Comparison of ENCODE assay signal across 29 cellular contexts in the genomic region with DNA sequence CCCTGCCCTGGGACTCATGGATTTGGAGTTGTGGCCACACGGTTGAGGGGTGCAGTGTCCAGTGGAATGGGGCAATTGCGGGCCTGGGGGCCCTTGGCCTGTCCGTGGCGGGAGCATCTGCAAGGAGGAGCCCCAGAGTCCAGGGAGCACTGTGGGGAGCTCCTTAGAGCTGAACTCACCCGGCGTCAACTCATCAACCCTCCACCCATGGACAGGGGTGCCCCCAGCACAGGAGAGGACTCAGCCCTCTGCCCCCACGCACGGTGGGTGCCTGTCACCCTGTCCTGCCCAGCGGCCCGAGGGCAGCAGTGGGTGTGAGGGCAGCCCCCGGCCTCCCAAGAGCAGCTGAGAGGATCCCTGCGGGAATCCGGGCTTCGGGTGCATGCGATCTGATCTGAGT. TPM values are rescaled to one million over a fixed set of nuclear protein-coding genes. Genes with fewer than 3 reads are reported as not detected.
DNase-seq lines count a peak whose midpoint lies in the region; ATAC-seq, FAIRE-seq and TF ChIP-seq lines count a peak whose summit lies in the region.
"Had no signal": no experiment of that assay in that cellular context is flagged by ENCODE, and none has a peak within 500 bp of the region (broad histone marks: within the 10 kb centered on the region; RNA-seq: fewer than 3 reads in every experiment).

No MANE protein-coding gene starts in this region.

- TF ChIP-seq RAD21 in K562 (CRISPR knock-in tag; conservative IDR thresholded peaks at IDR 0.05 in 1 of 2, IDR thresholded peaks at IDR 0.05 in 1 of 2) = no peak

- no peak for DNase-seq in stimulated activated naive CD8-positive, alpha-beta T cell treated with anti-CD3 and anti-CD28 coated beads, Interleukin-15, amount 100 ng/mL, for 72 hours
- no peak for DNase-seq in stimulated activated naive CD8-positive, alpha-beta T cell treated with anti-CD3 and anti-CD28 coated beads, Interleukin-15, Interleukin-2, amounts not matched to agents 100 U/mL and 50 U/mL, for 24 hours
- no peak for DNase-seq in K562 (ENCODE audit: extremely low read depth in 1 of 4, low spot score in 3 of 4)
- no peak for DNase-seq in SW480 (ENCODE audit: low spot score)
- DNase-seq: 8988T; BE2C; C1 segment of cervical spinal cord; CD4-positive, CD25-positive, alpha-beta regulatory T cell; CD8-positive, alpha-beta memory T cell; COR-L47; DMS 273 treated with DMSO at 0.1 percent for 48 hours; DMS153; DMS53; DMS79; DND-41; EL; GDM1 had no signal

- CTCF ChIA-PET in K562 (lab: Yijun Ruan, JAX; ENCODE audit: low intra/inter-chr PET ratio) = interaction anchor here (0.6 kb wide), 1 partner anchor 57 kb away, joined by 3 read pairs; no protein-coding TSS in a partner anchor

- POLR2A ChIA-PET in K562 (lab: Yijun Ruan, JAX) = no interaction called here

- H3K9ac ChIP-seq in K562 (ENCODE audit: insufficient read depth in 1 of 2, low read depth in 2 of 2, low read length in 2 of 2) = no peak overlapping the region
- H3K9ac ChIP-seq: BLaER1 had no signal

- H3K4me3 Mint-ChIP-seq in stimulated activated naive CD8-positive, alpha-beta T cell treated with anti-CD3 and anti-CD28 coated beads, Interleukin-15, amount 100 ng/mL, for 72 hours = no peak overlapping the region
- H3K4me3 Mint-ChIP-seq: CD14-positive monocyte; CD4-positive, alpha-beta memory T cell; CD4-positive, CD25-positive, alpha-beta regulatory T cell; CD8-positive, alpha-beta memory T cell had no signal

- in situ Hi-C loops in K562 (cut with MboI) = no loop called here

- H3K4me1 Mint-ChIP-seq in stimulated activated naive CD8-positive, alpha-beta T cell treated with anti-CD3 and anti-CD28 coated beads, Interleukin-15, amount 100 ng/mL, for 72 hours = peaks cover 19% of the 10 kb centered on the region
- H3K4me1 Mint-ChIP-seq: CD14-positive monocyte had no signal

- no peak overlapping the region for H3K4me3 ChIP-seq in K562
- H3K4me3 ChIP-seq: BLaER1, GM12878 had no signal

- WGBS in K562 (ENCODE audit: insufficient coverage, low coverage, missing lambda C conversion rate) = 3% methylated on average over 14 of the region's 15 CpGs

- no TSS peak for BruUV-seq in K562 (replicated peaks; lab: Mats Ljungman, UMichigan)

- peaks cover 2% of the 10 kb centered on the region for H3K9me1 ChIP-seq in K562 (ENCODE audit: control insufficient read depth, insufficient read depth, low read length)

- peaks cover 47 to 79% of the 10 kb centered on the region in 2 experiments; a peak in 4 of 5 replicates for H3K27me3 ChIP-seq in K562 (ENCODE audit: control insufficient read depth in 2 of 2, insufficient read depth in 2 of 2, low read length in 2 of 2)
- H3K27me3 ChIP-seq: BE2C, BLaER1 had no signal

- ATAC-seq in stimulated activated naive CD8-positive, alpha-beta T cell treated with anti-CD3 and anti-CD28 coated beads, Interleukin-15, amount 100 ng/mL, for 72 hours = peak; percentile 36
- ATAC-seq in stimulated activated naive CD8-positive, alpha-beta T cell treated with anti-CD3 and anti-CD28 coated beads, Interleukin-15, Interleukin-2, amounts not matched to agents 100 U/mL and 50 U/mL, for 24 hours = no peak
- no peak for ATAC-seq in K562
- no peak for ATAC-seq in esophagus mucosa
- ATAC-seq: GM12878 had no signal

- FAIRE-seq in K562 (lab: Jason Lieb, UNC) = no peak
- FAIRE-seq: A204.1, GM12878, GM12892, GM18507 had no signal

- intact Hi-C loops in K562 (cut with micrococcal nuclease) = no loop called here

- H3K36me3 ChIP-seq in K562 (ENCODE audit: control insufficient read depth, insufficient read depth, low read length) = no peaks in the 10 kb centered on the region
- H3K36me3 ChIP-seq: BE2C, BLaER1 had no signal

- H3K4me2 ChIP-seq in K562 (ENCODE audit: insufficient read depth, low read length) = no peak overlapping the region
- H3K4me2 ChIP-seq: BLaER1 had no signal

- no peak for TF ChIP-seq POLR2A in K562 (conservative IDR thresholded peaks at IDR 0.05)

- peaks cover 0 to 14% of the 10 kb centered on the region in 2 experiments; a peak in 1 of 5 replicates for H3K4me1 ChIP-seq in K562 (replicated peaks in 1 of 2; ENCODE audit: control insufficient read depth in 2 of 2, insufficient read depth in 2 of 2, low read length in 2 of 2)
- H3K4me1 ChIP-seq: BE2C had no signal

- no peak overlapping the region for H3K27ac Mint-ChIP-seq in stimulated activated naive CD8-positive, alpha-beta T cell treated with anti-CD3 and anti-CD28 coated beads, Interleukin-15, amount 100 ng/mL, for 72 hours
- H3K27ac Mint-ChIP-seq: CD14-positive monocyte; CD4-positive, alpha-beta memory T cell had no signal

- H3K27ac ChIP-seq in K562 (ENCODE audit: extremely low read depth, low read depth, low read length) = no peak overlapping the region
- H3K27ac ChIP-seq: BLaER1 had no signal

- no peaks in the 10 kb centered on the region; the same call in 1 of the 2 replicates for H3K9me3 ChIP-seq in K562 (replicated peaks; ENCODE audit: control insufficient read depth, insufficient read depth, low read depth, low read length)
- H3K9me3 ChIP-seq: BE2C, BLaER1 had no signal

- H4K20me1 ChIP-seq in K562 (replicated peaks; ENCODE audit: control insufficient read depth, insufficient read depth, low read length) = peaks cover 10% of the 10 kb centered on the region; the same call in 1 of the 2 replicates
- H4K20me1 ChIP-seq: BLaER1 had no signal

- TF ChIP-seq EP300 in K562 (IDR thresholded peaks at IDR 0.05; ENCODE audit: low read length) = no peak

- no peaks in the 10 kb centered on the region for H3K9me3 Mint-ChIP-seq in stimulated activated naive CD8-positive, alpha-beta T cell treated with anti-CD3 and anti-CD28 coated beads, Interleukin-15, amount 100 ng/mL, for 72 hours
- H3K9me3 Mint-ChIP-seq: CD4-positive, alpha-beta memory T cell; CD8-positive, alpha-beta memory T cell had no signal

- no peaks in the 10 kb centered on the region for H3K79me2 ChIP-seq in K562 (ENCODE audit: control insufficient read depth, insufficient read depth, low read length)

- H2AFZ ChIP-seq in K562 (ENCODE audit: low read depth, low read length) = no peak overlapping the region

- TF ChIP-seq CTCF in K562 (IDR thresholded peaks at IDR 0.05 in 2 of 3, conservative IDR thresholded peaks at IDR 0.05 in 1 of 3; ENCODE audit: insufficient read depth in 2 of 3, low read depth in 1 of 3, low read length in 3 of 3) = no peak

- H3K27me3 Mint-ChIP-seq in stimulated activated naive CD8-positive, alpha-beta T cell treated with anti-CD3 and anti-CD28 coated beads, Interleukin-15, amount 100 ng/mL, for 72 hours = peaks cover 29% of the 10 kb centered on the region

TF ChIP-seq in K562, 482 proteins besides CTCF, POLR2A, EP300 and RAD21:
- TF ChIP-seq ZNF263 (CRISPR knock-in tag; IDR thresholded peaks at IDR 0.05; ENCODE audit: borderline replicate concordance) = peak; percentile 73
- TF ChIP-seq, protein P1, sequence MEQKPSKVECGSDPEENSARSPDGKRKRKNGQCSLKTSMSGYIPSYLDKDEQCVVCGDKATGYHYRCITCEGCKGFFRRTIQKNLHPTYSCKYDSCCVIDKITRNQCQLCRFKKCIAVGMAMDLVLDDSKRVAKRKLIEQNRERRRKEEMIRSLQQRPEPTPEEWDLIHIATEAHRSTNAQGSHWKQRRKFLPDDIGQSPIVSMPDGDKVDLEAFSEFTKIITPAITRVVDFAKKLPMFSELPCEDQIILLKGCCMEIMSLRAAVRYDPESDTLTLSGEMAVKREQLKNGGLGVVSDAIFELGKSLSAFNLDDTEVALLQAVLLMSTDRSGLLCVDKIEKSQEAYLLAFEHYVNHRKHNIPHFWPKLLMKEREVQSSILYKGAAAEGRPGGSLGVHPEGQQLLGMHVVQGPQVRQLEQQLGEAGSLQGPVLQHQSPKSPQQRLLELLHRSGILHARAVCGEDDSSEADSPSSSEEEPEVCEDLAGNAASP (IDR thresholded peaks at IDR 0.05) = no peak
TF ChIP-seq in K562: peak in this region for 1.

RNA-seq across cellular contexts. Expression of a gene that starts 0.6 kb away (rescaled TPM):
- total RNA-seq in K562 (2011; cell fraction: chromatin; rRNA removed; ENCODE audit: low replicate concordance) = not detected in 2 replicates
- not detected in 2 replicates for total RNA-seq in K562 (2011; cell fraction: nucleolus; rRNA removed)
- not detected in 2 replicates for total RNA-seq in K562 (2011; cell fraction: nucleoplasm; rRNA removed)
- total RNA-seq in K562 (2014; rRNA removed) (not detected in 2 replicates), K562 (2014; rRNA removed; fragmentation: Illumina TruSeq; extraction: Trizol) (not detected in 2 replicates), K562 (2015; rRNA removed; fragmentation: Illumina TruSeq; extraction: Trizol) (not detected in 2 replicates), K562 (2021) (not detected in 2 replicates), esophagus mucosa (not detected)
- polyA plus RNA-seq in K562 (2011; rRNA removed) (not detected in 2 replicates), K562 (2014; fragmentation: Illumina TruSeq; extraction: Trizol) (not detected in 2 replicates), K562 (2014; fragmentation: Nextera tagmentation; extraction: Ambion mirVana) (not detected), K562 (2014; rRNA removed) (not detected in 2 replicates)
- not detected in 2 replicates for polyA plus RNA-seq in K562 (2011; cell fraction: cytosol; rRNA removed)
- polyA plus RNA-seq in K562 (2011; cell fraction: nucleus; rRNA removed) = not detected in 2 replicates
- not detected in 2 replicates for polyA plus RNA-seq in K562 (2012)
- polyA minus RNA-seq in K562 (2011; rRNA and poly(A)+ RNA removed) = not detected in 2 replicates
- not detected in 2 replicates for polyA minus RNA-seq in K562 (2011; cell fraction: cytosol; rRNA and poly(A)+ RNA removed)
- not detected in 2 replicates for polyA minus RNA-seq in K562 (2011; cell fraction: nucleus; rRNA and poly(A)+ RNA removed)
- total RNA-seq: A673; CD4-positive, alpha-beta memory T cell; CD4-positive, CD25-positive, alpha-beta regulatory T cell; CD8-positive, alpha-beta memory T cell; Daoy; G401; GM12878 had no signal
- polyA plus RNA-seq: AG04450; CD14-positive monocyte; CD4-positive, alpha-beta memory T cell; CD4-positive, CD25-positive, alpha-beta regulatory T cell; CD8-positive, alpha-beta memory T cell; GM12878 had no signal

RNA-seq across cellular contexts. Expression of a gene that starts 23.2 kb away (rescaled TPM):
- total RNA-seq in K562 (2011; cell fraction: chromatin; rRNA removed; ENCODE audit: low replicate concordance) = 1.7 and 3.2 TPM in 2 replicates
- total RNA-seq in K562 (2011; cell fraction: nucleolus; rRNA removed) = 2.1 and 2.2 TPM in 2 replicates
- 1.5 and 1.6 TPM in 2 replicates for total RNA-seq in K562 (2011; cell fraction: nucleoplasm; rRNA removed)
- total RNA-seq in K562 (2014; rRNA removed) (0.59 and 1.3 TPM in 2 replicates), K562 (2014; rRNA removed; fragmentation: Illumina TruSeq; extraction: Trizol) (0.26 and 0.47 TPM in 2 replicates), K562 (2015; rRNA removed; fragmentation: Illumina TruSeq; extraction: Trizol) (0.43 and 0.49 TPM in 2 replicates), K562 (2021) (1.3 and 1.6 TPM in 2 replicates), esophagus mucosa (not detected)
- polyA plus RNA-seq in K562 (2011; rRNA removed) (0.26 and 0.65 TPM in 2 replicates), K562 (2014; fragmentation: Illumina TruSeq; extraction: Trizol) (0.74 and 1.1 TPM in 2 replicates), K562 (2014; fragmentation: Nextera tagmentation; extraction: Ambion mirVana) (under 1 TPM; 0.03 to 0.04 TPM), K562 (2014; rRNA removed) (1.0 and 1.1 TPM in 2 replicates)
- polyA plus RNA-seq in K562 (2011; cell fraction: cytosol; rRNA removed) = 0.27 and 1.1 TPM in 2 replicates
- 1.4 and 5.0 TPM in 2 replicates for polyA plus RNA-seq in K562 (2011; cell fraction: nucleus; rRNA removed)
- polyA plus RNA-seq in K562 (2012) = 4.1 and 5.2 TPM in 2 replicates
- polyA minus RNA-seq in K562 (2011; rRNA and poly(A)+ RNA removed) = 0.21 and 1.3 TPM in 2 replicates
- polyA minus RNA-seq in K562 (2011; cell fraction: cytosol; rRNA and poly(A)+ RNA removed) = 0.27 and 0.95 TPM in 2 replicates
- 0.22 and 0.67 TPM in 2 replicates for polyA minus RNA-seq in K562 (2011; cell fraction: nucleus; rRNA and poly(A)+ RNA removed)
- total RNA-seq: A673; CD4-positive, alpha-beta memory T cell; CD4-positive, CD25-positive, alpha-beta regulatory T cell; CD8-positive, alpha-beta memory T cell; Daoy had no signal
- polyA plus RNA-seq: AG04450; CD14-positive monocyte; CD4-positive, alpha-beta memory T cell; CD4-positive, CD25-positive, alpha-beta regulatory T cell; CD8-positive, alpha-beta memory T cell had no signal
